Comparison of ENCODE assay signal across 1 cellular context in genomic region chr19:12484371-12485322, GRCh38.
TF ChIP-seq lines count a peak whose summit lies in the region.

ZNF709 (minus strand) TSS chr19:12484816; CDS start chr19:12484657, 159 bp downstream.

TF ChIP-seq in HepG2, 621 proteins besides CTCF, POLR2A, EP300 and RAD21 (continued from another document and continues in another):
- peak; percentile 64; the same call in 1 of the 2 replicates for TF ChIP-seq ZNF580 (CRISPR knock-in tag; IDR thresholded peaks at IDR 0.05; ENCODE audit: borderline replicate concordance, low read depth)
- TF ChIP-seq RFXAP (CRISPR knock-in tag; IDR thresholded peaks at IDR 0.05; ENCODE audit: borderline replicate concordance): peak; percentile 45; the same call in 1 of the 2 replicates
- no peak for TF ChIP-seq SMC3 (IDR thresholded peaks at IDR 0.05; ENCODE audit: low read length)
- peak; percentile 79; the same call in 1 of the 2 replicates for TF ChIP-seq LBX2 (CRISPR knock-in tag; IDR thresholded peaks at IDR 0.05; ENCODE audit: borderline replicate concordance)
- TF ChIP-seq TSC22D2 (CRISPR knock-in tag; IDR thresholded peaks at IDR 0.05; ENCODE audit: borderline replicate concordance): 0 out of 2 replicates have a peak, but pooled peaks have one; percentile 68
- TF ChIP-seq SMAD3 (CRISPR knock-in tag; IDR thresholded peaks at IDR 0.05): 0 out of 2 replicates have a peak, but pooled peaks have one; percentile 46
- TF ChIP-seq PHB2 (IDR thresholded peaks at IDR 0.05; ENCODE audit: partially characterized antibody): no peak
- TF ChIP-seq SMARCE1 (IDR thresholded peaks at IDR 0.05; ENCODE audit: borderline replicate concordance): no peak
- TF ChIP-seq KDM2A (CRISPR knock-in tag; IDR thresholded peaks at IDR 0.05; ENCODE audit: borderline replicate concordance, low read depth): peak; percentile 77; the same call in 1 of the 2 replicates
- peak; percentile 62; the same call in 1 of the 2 replicates for TF ChIP-seq TOE1 (CRISPR knock-in tag; IDR thresholded peaks at IDR 0.05)
- TF ChIP-seq MTA1 (CRISPR knock-in tag; IDR thresholded peaks at IDR 0.05; ENCODE audit: borderline replicate concordance): 0 out of 2 replicates have a peak, but pooled peaks have one; percentile 76
- peak; percentile 78; the same call in 1 of the 2 replicates for TF ChIP-seq REPIN1 (CRISPR knock-in tag; IDR thresholded peaks at IDR 0.05; ENCODE audit: borderline replicate concordance, low read depth)
- TF ChIP-seq ZNF318 (CRISPR knock-in tag; IDR thresholded peaks at IDR 0.05): peak; percentile 66; the same call in 1 of the 2 replicates
- TF ChIP-seq ZNF510 (CRISPR knock-in tag; IDR thresholded peaks at IDR 0.05; ENCODE audit: low read depth): peak; percentile 81; the same call in 1 of the 2 replicates
- TF ChIP-seq ZBTB34 (CRISPR knock-in tag; IDR thresholded peaks at IDR 0.05): no peak
- peak; percentile 32; the same call in 1 of the 2 replicates for TF ChIP-seq ZNF317 (CRISPR knock-in tag; IDR thresholded peaks at IDR 0.05)
- TF ChIP-seq YEATS2 (CRISPR knock-in tag; IDR thresholded peaks at IDR 0.05; ENCODE audit: borderline replicate concordance): no peak
- peak; percentile 60; the same call in 1 of the 2 replicates for TF ChIP-seq ZNF329 (CRISPR knock-in tag; IDR thresholded peaks at IDR 0.05; ENCODE audit: low read depth)
- TF ChIP-seq ZXDC (CRISPR knock-in tag; IDR thresholded peaks at IDR 0.05): no peak
- no peak for TF ChIP-seq ZNF567 (CRISPR knock-in tag; IDR thresholded peaks at IDR 0.05; ENCODE audit: borderline replicate concordance)
- TF ChIP-seq TBX3 (IDR thresholded peaks at IDR 0.05; ENCODE audit: borderline replicate concordance): no peak
- no peak; the same call in 1 of the 2 replicates for TF ChIP-seq SNAPC2 (CRISPR knock-in tag; IDR thresholded peaks at IDR 0.05)
- peak; percentile 90 for TF ChIP-seq GMEB1 (CRISPR knock-in tag; IDR thresholded peaks at IDR 0.05; ENCODE audit: borderline replicate concordance)
- 0 out of 2 replicates have a peak, but pooled peaks have one; percentile 74 for TF ChIP-seq ZNF678 (CRISPR knock-in tag; IDR thresholded peaks at IDR 0.05)
- no peak for TF ChIP-seq KDM3A (CRISPR knock-in tag; IDR thresholded peaks at IDR 0.05; ENCODE audit: low read depth)
- TF ChIP-seq RFX5 (IDR thresholded peaks at IDR 0.05; ENCODE audit: low read depth, low read length): no peak
- TF ChIP-seq DMTF1 (CRISPR knock-in tag; IDR thresholded peaks at IDR 0.05): no peak
- TF ChIP-seq PRDM10 (CRISPR knock-in tag; IDR thresholded peaks at IDR 0.05; ENCODE audit: low read depth): no peak
- TF ChIP-seq ZNF235 (CRISPR knock-in tag; IDR thresholded peaks at IDR 0.05; ENCODE audit: borderline replicate concordance): no peak
- peak; percentile 79; the same call in 1 of the 2 replicates for TF ChIP-seq ZNF430 (CRISPR knock-in tag; IDR thresholded peaks at IDR 0.05)
- TF ChIP-seq NONO (IDR thresholded peaks at IDR 0.05): no peak
- TF ChIP-seq NONO (CRISPR knock-in tag; conservative IDR thresholded peaks at IDR 0.05): peak; percentile 80; the same call in 1 of the 2 replicates
- TF ChIP-seq U2AF2 (IDR thresholded peaks at IDR 0.05; ENCODE audit: low read depth, low read length): no peak
